In the genomic region with DNA sequence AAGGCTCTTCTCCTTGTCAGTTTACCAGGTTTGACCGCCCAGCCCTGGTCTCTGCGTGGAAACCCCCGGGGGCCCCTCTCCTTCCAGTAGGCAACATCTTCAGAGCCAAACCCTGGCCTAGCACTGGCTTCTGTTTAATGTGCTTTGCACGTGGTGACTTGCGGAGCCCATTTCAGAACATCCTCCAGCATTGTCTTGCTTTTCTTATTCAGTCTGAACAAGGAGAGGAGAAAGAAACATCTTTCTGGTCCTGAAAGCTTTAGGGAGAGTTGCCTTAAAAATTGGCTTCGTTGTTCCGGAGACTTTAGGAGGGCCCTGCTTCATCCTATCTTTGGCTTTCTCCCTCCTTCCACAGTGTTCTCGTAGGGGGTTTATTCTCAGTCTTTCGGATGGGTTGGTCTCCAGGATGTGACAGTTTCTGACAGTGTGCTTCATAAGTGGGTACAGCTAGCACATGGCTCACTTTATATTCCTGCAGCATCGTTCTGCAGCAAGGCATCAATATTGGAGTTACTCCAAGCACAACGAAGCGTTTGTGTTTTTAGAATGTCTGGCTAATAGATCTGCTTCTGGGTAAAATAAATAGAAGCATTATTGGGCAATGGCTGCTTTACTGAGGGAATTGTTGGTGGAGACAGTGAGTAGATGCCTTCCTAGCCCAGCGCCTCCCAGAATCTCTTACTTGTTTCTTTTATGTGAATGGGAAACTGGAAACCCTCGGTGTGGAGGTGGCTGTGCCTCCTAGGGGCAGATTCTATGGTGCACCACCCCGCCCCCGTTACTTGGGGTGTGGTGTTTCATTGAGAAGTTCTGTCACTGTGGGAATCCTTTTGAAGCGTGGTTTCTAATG, we compare ENCODE assay signal across 8 cellular contexts. TPM values are rescaled to one million over a fixed set of nuclear protein-coding genes. Genes with fewer than 3 reads are reported as not detected.
A peak's percentile ranks its signal among the peaks of the same experiment; 100 is the strongest.
DNase-seq lines count a peak whose midpoint lies in the region; ATAC-seq, FAIRE-seq and TF ChIP-seq lines count a peak whose summit lies in the region.

No MANE protein-coding gene starts in this region.

- H3K79me2 ChIP-seq in astrocyte (ENCODE audit: insufficient read depth, low read length): peaks cover 59% of the 10 kb centered on the region

- ATAC-seq in stimulated activated naive B cell treated with anti-CD40 and anti-IgM and Interleukin-4, amounts not matched to agents 10 μg/mL and 1 μg/mL and 100 μg/mL, for 72 hours (replicated peaks): no peak
- no peak for ATAC-seq in stimulated activated naive CD8-positive, alpha-beta T cell treated with anti-CD3 and anti-CD28 coated beads, Interleukin-15, Interleukin-2, amounts not matched to agents 100 U/mL and 50 U/mL, for 24 hours
- ATAC-seq in HG02852 (IDR thresholded peaks at IDR 0.05; ENCODE audit: unreplicated experiment): no peak

- no peak overlapping the region for H3K27ac ChIP-seq in CD8-positive, alpha-beta memory T cell (ENCODE audit: low read depth, low read length)
- H3K27ac ChIP-seq in HUES48 (ENCODE audit: low read depth, low read length) (no peak overlapping the region), astrocyte (ENCODE audit: low read depth, low read length) (peak overlapping the region; percentile 61)

- peaks cover 12% of the 10 kb centered on the region for H3K27me3 ChIP-seq in CD8-positive, alpha-beta memory T cell (ENCODE audit: insufficient read depth, low read length, poor library complexity, severe bottlenecking)
- peaks cover 26% of the 10 kb centered on the region for H3K27me3 ChIP-seq in HUES48 (ENCODE audit: control insufficient read depth, insufficient read depth, low read length)
- no peaks in the 10 kb centered on the region for H3K27me3 ChIP-seq in astrocyte (ENCODE audit: insufficient read depth, low read length)

- POLR2A ChIA-PET in CD8-positive, alpha-beta memory T cell (lab: Charles Lee): no interaction called here

- peak overlapping the region; percentile 23 for H2AFZ ChIP-seq in astrocyte (ENCODE audit: low read depth, low read length)

- no peak overlapping the region for H3K4me3 ChIP-seq in CD8-positive, alpha-beta memory T cell (ENCODE audit: low read length)
- H3K4me3 ChIP-seq in HUES48 (ENCODE audit: low read depth, low read length) (peak overlapping the region; percentile 79), astrocyte (ENCODE audit: insufficient read depth, low read depth, low read length) (peak overlapping the region; percentile 82)

- FAIRE-seq in astrocyte (lab: Jason Lieb, UNC): no peak

- peak overlapping the region; percentile 54 to 84 (median 65) for H3K4me3 Mint-ChIP-seq in CD8-positive, alpha-beta memory T cell
- H3K4me3 Mint-ChIP-seq in astrocyte (ENCODE audit: unreplicated experiment): peak overlapping the region; percentile 91
- peak overlapping the region; percentile 56 to 72 for H3K4me3 Mint-ChIP-seq in stimulated activated naive B cell treated with anti-CD40 and anti-IgM and Interleukin-4, amounts not matched to agents 10 μg/mL and 1 μg/mL and 100 μg/mL, for 72 hours

- H3K36me3 ChIP-seq in CD8-positive, alpha-beta memory T cell (ENCODE audit: insufficient read depth, low read length): no peaks in the 10 kb centered on the region
- H3K36me3 ChIP-seq in HUES48 (ENCODE audit: control insufficient read depth, insufficient read depth, low read length) (no peaks in the 10 kb centered on the region), astrocyte (ENCODE audit: insufficient read depth, low read length) (no peaks in the 10 kb centered on the region)

- H3K36me3 Mint-ChIP-seq in CD8-positive, alpha-beta memory T cell: no peaks in the 10 kb centered on the region
- peaks cover 3% of the 10 kb centered on the region for H3K36me3 Mint-ChIP-seq in astrocyte (ENCODE audit: low read depth, unreplicated experiment)
- H3K36me3 Mint-ChIP-seq in stimulated activated naive B cell treated with anti-CD40 and anti-IgM and Interleukin-4, amounts not matched to agents 10 μg/mL and 1 μg/mL and 100 μg/mL, for 72 hours: no peaks in the 10 kb centered on the region

- peak overlapping the region; percentile 56 for H3K9ac ChIP-seq in HUES48 (ENCODE audit: low read depth, low read length)
- H3K9ac ChIP-seq in astrocyte (ENCODE audit: low read length): peak overlapping the region; percentile 93

- H3K4me1 Mint-ChIP-seq in CD8-positive, alpha-beta memory T cell: peaks cover 0 to 21% (median 9%) of the 10 kb centered on the region in 3 donors
- peaks cover 40% of the 10 kb centered on the region for H3K4me1 Mint-ChIP-seq in astrocyte (ENCODE audit: low read depth, unreplicated experiment)
- H3K4me1 Mint-ChIP-seq in stimulated activated naive B cell treated with anti-CD40 and anti-IgM and Interleukin-4, amounts not matched to agents 10 μg/mL and 1 μg/mL and 100 μg/mL, for 72 hours: peaks cover 15 to 22% of the 10 kb centered on the region in 2 donors

- peak overlapping the region; percentile 99 for H3K4me2 ChIP-seq in astrocyte (ENCODE audit: low read length)

- H4K20me1 ChIP-seq in astrocyte (ENCODE audit: insufficient read depth, low read length): peaks cover 49% of the 10 kb centered on the region

- no peaks in the 10 kb centered on the region for H3K9me3 Mint-ChIP-seq in CD8-positive, alpha-beta memory T cell
- no peaks in the 10 kb centered on the region for H3K9me3 Mint-ChIP-seq in astrocyte (ENCODE audit: unreplicated experiment)
- H3K9me3 Mint-ChIP-seq in stimulated activated naive B cell treated with anti-CD40 and anti-IgM and Interleukin-4, amounts not matched to agents 10 μg/mL and 1 μg/mL and 100 μg/mL, for 72 hours: no peaks in the 10 kb centered on the region

- H3K27ac Mint-ChIP-seq in CD8-positive, alpha-beta memory T cell: no peak overlapping the region
- H3K27ac Mint-ChIP-seq in astrocyte (ENCODE audit: unreplicated experiment): peak overlapping the region; percentile 77
- H3K27ac Mint-ChIP-seq in stimulated activated naive B cell treated with anti-CD40 and anti-IgM and Interleukin-4, amounts not matched to agents 10 μg/mL and 1 μg/mL and 100 μg/mL, for 72 hours: no peak overlapping the region

- no peak for DNase-seq in CD8-positive, alpha-beta memory T cell
- DNase-seq in astrocyte (ENCODE audit: low read depth): peak; percentile 46
- DNase-seq in islet precursor cell: peak; percentile 67
- DNase-seq in stimulated activated naive B cell treated with anti-CD40 and anti-IgM and Interleukin-4, amounts not matched to agents 10 μg/mL and 1 μg/mL and 100 μg/mL, for 72 hours: no peak
- DNase-seq in stimulated activated naive CD8-positive, alpha-beta T cell treated with anti-CD3 and anti-CD28 coated beads, Interleukin-15, Interleukin-2, amounts not matched to agents 100 U/mL and 50 U/mL, for 24 hours: no peak
- no peak for DNase-seq in SIG-M5 (lab: John Stamatoyannopoulos, UW)

- no peaks in the 10 kb centered on the region for H3K4me1 ChIP-seq in CD8-positive, alpha-beta memory T cell (ENCODE audit: insufficient read depth, low read length)
- H3K4me1 ChIP-seq in HUES48 (ENCODE audit: control insufficient read depth, insufficient read depth, low read length) (peaks cover 35% of the 10 kb centered on the region), astrocyte (ENCODE audit: insufficient read depth, low read length) (peaks cover 37% of the 10 kb centered on the region)

- H3K27me3 Mint-ChIP-seq in CD8-positive, alpha-beta memory T cell: peaks cover 37 to 43% of the 10 kb centered on the region in 2 donors
- peaks cover 4% of the 10 kb centered on the region for H3K27me3 Mint-ChIP-seq in astrocyte (ENCODE audit: low read depth, unreplicated experiment)
- H3K27me3 Mint-ChIP-seq in stimulated activated naive B cell treated with anti-CD40 and anti-IgM and Interleukin-4, amounts not matched to agents 10 μg/mL and 1 μg/mL and 100 μg/mL, for 72 hours: peaks cover 63 to 71% of the 10 kb centered on the region in 2 donors

- CTCF ChIA-PET in CD8-positive, alpha-beta memory T cell (lab: Charles Lee): no interaction called here

- H3K9me3 ChIP-seq in CD8-positive, alpha-beta memory T cell (ENCODE audit: low read length): no peaks in the 10 kb centered on the region
- no peaks in the 10 kb centered on the region for H3K9me3 ChIP-seq in HUES48 (ENCODE audit: control insufficient read depth, insufficient read depth, low read length)
- no peaks in the 10 kb centered on the region for H3K9me3 ChIP-seq in astrocyte (ENCODE audit: insufficient read depth, low read depth, low read length)

- peak; percentile 11 for TF ChIP-seq CTCF in astrocyte (IDR thresholded peaks at IDR 0.05; ENCODE audit: insufficient read depth, low read depth, low read length)

RNA-seq across cellular contexts. Expression of a gene that starts 1.8 kb away (rescaled TPM):
- total RNA-seq in CD8-positive, alpha-beta memory T cell: under 1 TPM; 0.26 to 0.27 TPM
- 0.16 TPM for polyA plus RNA-seq in CD8-positive, alpha-beta memory T cell
- 99.9 and 128 TPM in 2 replicates for total RNA-seq in astrocyte

RNA-seq across cellular contexts. Expression of a gene that starts 32.3 kb away (rescaled TPM):
- total RNA-seq in CD8-positive, alpha-beta memory T cell: not detected
- polyA plus RNA-seq in CD8-positive, alpha-beta memory T cell: not detected
- total RNA-seq in astrocyte: not detected in 2 replicates

Comparison
In these comparisons a context has a peak if more than half of its experiments do, and no peak if none do; other contexts are left out.
1. DNase-seq: peak in astrocyte (single experiment) and islet precursor cell (single experiment); none in CD8-positive, alpha-beta memory T cell (0 of 5), stimulated activated naive B cell treated with anti-CD40 and anti-IgM and Interleukin-4, amounts not matched to agents 10 μg/mL and 1 μg/mL and 100 μg/mL, for 72 hours (single experiment), stimulated activated naive CD8-positive, alpha-beta T cell treated with anti-CD3 and anti-CD28 coated beads, Interleukin-15, Interleukin-2, amounts not matched to agents 100 U/mL and 50 U/mL, for 24 hours (single experiment) and SIG-M5 (single experiment).
2. RNA of a gene that starts 1.8 kb away (total RNA-seq): 99.9 to 128 TPM in astrocyte; 0.26 to 0.27 TPM in CD8-positive, alpha-beta memory T cell; every median in the first group is over 10 times any median in the second.
3. Peak in every context shown above with its lines, with median percentiles within 50 percentile points of each other: H3K4me3 Mint-ChIP-seq.